Comparison of ENCODE assay signal across 26 cellular contexts in genomic region chr15:87949934-87950298, GRCh38.
DNase-seq lines count a peak whose midpoint lies in the region; ATAC-seq and TF ChIP-seq lines count a peak whose summit lies in the region.
"Had no signal": no experiment of that assay in that cellular context is flagged by ENCODE, and none has a peak within 500 bp of the region (broad histone marks: within the 10 kb centered on the region; RNA-seq: fewer than 3 reads in every experiment).

No MANE protein-coding gene starts in this region.

- H3K4me1 ChIP-seq in left ventricle myocardium inferior (peaks cover 49% of the 10 kb centered on the region), upper lobe of left lung (no peaks in the 10 kb centered on the region)

- TF ChIP-seq EP300 in upper lobe of left lung (IDR thresholded peaks at IDR 0.05): peak in 2 of 4 donors; percentile 13 to 56

- H3K4me3 ChIP-seq in coronary artery (no peak overlapping the region), left ventricle myocardium inferior (no peak overlapping the region), upper lobe of left lung (no peak overlapping the region)
- H3K4me3 ChIP-seq: GM12878, mucosa of descending colon had no signal

- WGBS in upper lobe of left lung, 2 donors: 80 to 81% methylated on average over 2 to 3 of the region's 3 CpGs

- H3K9me3 ChIP-seq in left ventricle myocardium inferior (replicated peaks) (no peaks in the 10 kb centered on the region), upper lobe of left lung (no peaks in the 10 kb centered on the region)
- H3K9me3 ChIP-seq: mucosa of descending colon had no signal

- H3K27ac Mint-ChIP-seq in activated CD8-positive, alpha-beta T cell treated with anti-CD3 and anti-CD28 coated beads for 36 hours: no peak overlapping the region
- H3K27ac Mint-ChIP-seq: activated CD4-positive, alpha-beta T cell treated with anti-CD3 and anti-CD28 coated beads, Interleukin-2, amount 10 ng/mL, durations not matched to agents 24 days and 14 days; activated T-cell treated with anti-CD3 and anti-CD28 coated beads, Interleukin-2, amount 50 U/mL, for 72 hours had no signal

- peaks cover 4% of the 10 kb centered on the region for H3K27me3 Mint-ChIP-seq in activated CD8-positive, alpha-beta T cell treated with anti-CD3 and anti-CD28 coated beads for 36 hours
- H3K27me3 Mint-ChIP-seq: activated CD4-positive, alpha-beta T cell treated with anti-CD3 and anti-CD28 coated beads, Interleukin-2, amount 10 ng/mL, durations not matched to agents 24 days and 14 days had no signal

- H3K9me3 Mint-ChIP-seq in activated CD8-positive, alpha-beta T cell treated with anti-CD3 and anti-CD28 coated beads for 36 hours: no peaks in the 10 kb centered on the region
- H3K9me3 Mint-ChIP-seq: activated CD4-positive, alpha-beta T cell treated with anti-CD3 and anti-CD28 coated beads, Interleukin-2, amount 10 ng/mL, durations not matched to agents 24 days and 14 days; activated T-cell treated with anti-CD3 and anti-CD28 coated beads, Interleukin-2, amount 50 U/mL, for 72 hours; neural crest cell had no signal

- no peaks in the 10 kb centered on the region for H3K4me1 Mint-ChIP-seq in activated CD8-positive, alpha-beta T cell treated with anti-CD3 and anti-CD28 coated beads for 36 hours (ENCODE audit: low read depth)
- H3K4me1 Mint-ChIP-seq: activated CD4-positive, alpha-beta T cell treated with anti-CD3 and anti-CD28 coated beads, Interleukin-2, amount 10 ng/mL, durations not matched to agents 24 days and 14 days; CD14-positive monocyte had no signal

- peak; percentile 51 for ATAC-seq in sciatic nerve
- no peak for ATAC-seq in upper lobe of left lung (ENCODE audit: low FRiP score in 2 of 2)
- no peak for ATAC-seq in activated CD8-positive, alpha-beta T cell treated with anti-CD3 and anti-CD28 coated beads for 36 hours
- no peak for ATAC-seq in activated CD4-positive, CD25-positive, alpha-beta regulatory T cell treated with anti-CD3 and anti-CD28 coated beads, Interleukin-2, amount 50 U/mL, for 24 hours
- ATAC-seq: activated T-cell treated with anti-CD3 and anti-CD28 coated beads, Interleukin-2, amount 50 U/mL, for 72 hours; GM12878; left colon; mucosa of descending colon; SK-N-SH treated with all-trans-retinoic acid at 6 μM for 48 hours had no signal

- H3K27me3 ChIP-seq in left ventricle myocardium inferior (ENCODE audit: low read depth): no peaks in the 10 kb centered on the region
- no peaks in the 10 kb centered on the region for H3K27me3 ChIP-seq in upper lobe of left lung

- H3K36me3 ChIP-seq in left ventricle myocardium inferior (no peaks in the 10 kb centered on the region), upper lobe of left lung (no peaks in the 10 kb centered on the region)

- TF ChIP-seq POLR2A in upper lobe of left lung (IDR thresholded peaks at IDR 0.05): no peak

- DNase-seq in coronary artery (ENCODE audit: low spot score) (no peak), left ventricle myocardium inferior (no peak), sciatic nerve (ENCODE audit: low spot score) (no peak), upper lobe of left lung (no peak), OCI-M2 (lab: John Stamatoyannopoulos, UW; ENCODE audit: unreplicated experiment) (no peak)
- no peak for DNase-seq in activated CD8-positive, alpha-beta T cell treated with anti-CD3 and anti-CD28 coated beads for 36 hours
- no peak for DNase-seq in activated naive CD4-positive, alpha-beta T cell treated with anti-CD3 and anti-CD28 coated beads, Interleukin-2, amount 50 U/mL, for 16 hours
- DNase-seq: activated CD4-positive, alpha-beta T cell treated with anti-CD3 and anti-CD28 coated beads, Interleukin-2, amount 10 ng/mL, durations not matched to agents 24 days and 14 days; activated naive CD4-positive, alpha-beta T cell treated with Interleukin-2 at 50 U/mL for 16 hours; activated T-cell treated with anti-CD3 and anti-CD28 coated beads, Interleukin-2, amount 50 U/mL, for 72 hours; amniotic stem cell; central memory CD4-positive, alpha-beta T cell; head of caudate nucleus; Karpas-422; left colon; mucosa of descending colon; NCI-H1694; NCI-H69; stimulated activated CD8-positive, alpha-beta memory T cell treated with anti-CD3 and anti-CD28 coated beads, Interleukin-4, amount 100 ng/mL, for 48 hours; T-helper 2 cell had no signal

- CTCF ChIA-PET in activated CD8-positive, alpha-beta T cell treated with anti-CD3 and anti-CD28 coated beads for 36 hours (lab: Charles Lee): no interaction called here

- no peak for TF ChIP-seq CTCF in coronary artery (IDR thresholded peaks at IDR 0.05)
- no peak for TF ChIP-seq CTCF in left ventricle myocardium inferior (IDR thresholded peaks at IDR 0.05; ENCODE audit: borderline replicate concordance)
- no peak for TF ChIP-seq CTCF in upper lobe of left lung (IDR thresholded peaks at IDR 0.05)
- TF ChIP-seq CTCF in activated CD8-positive, alpha-beta T cell treated with anti-CD3 and anti-CD28 coated beads for 36 hours (IDR thresholded peaks at IDR 0.05): no peak

- peak overlapping the region; percentile 57 to 59 for H3K27ac ChIP-seq in coronary artery
- H3K27ac ChIP-seq in left ventricle myocardium inferior (replicated peaks): peak overlapping the region; percentile 82
- H3K27ac ChIP-seq in upper lobe of left lung: peak overlapping the region; percentile 18 to 57 (median 42)
- H3K27ac ChIP-seq: RWPE1 had no signal

- intact Hi-C loops in left ventricle myocardium inferior (cut with micrococcal nuclease): no loop called here
- intact Hi-C loops in sciatic nerve (cut with DNase I): no loop called here
- intact Hi-C loops in activated CD8-positive, alpha-beta T cell treated with anti-CD3 and anti-CD28 coated beads for 36 hours (cut with micrococcal nuclease): no loop called here

- POLR2A ChIA-PET in activated CD8-positive, alpha-beta T cell treated with anti-CD3 and anti-CD28 coated beads for 36 hours (lab: Charles Lee): interaction anchor here (1.2 kb wide), 1 partner anchor 12 kb away, joined by 3 read pairs; no protein-coding TSS in a partner anchor

- H3K4me3 Mint-ChIP-seq in activated CD8-positive, alpha-beta T cell treated with anti-CD3 and anti-CD28 coated beads for 36 hours: no peak overlapping the region
- H3K4me3 Mint-ChIP-seq: activated CD4-positive, alpha-beta T cell treated with anti-CD3 and anti-CD28 coated beads, Interleukin-2, amount 10 ng/mL, durations not matched to agents 24 days and 14 days; activated T-cell treated with anti-CD3 and anti-CD28 coated beads, Interleukin-2, amount 50 U/mL, for 72 hours; CD14-positive monocyte; neural crest cell had no signal

- H3K36me3 Mint-ChIP-seq in activated CD8-positive, alpha-beta T cell treated with anti-CD3 and anti-CD28 coated beads for 36 hours (ENCODE audit: low read depth): no peaks in the 10 kb centered on the region
- H3K36me3 Mint-ChIP-seq: CD14-positive monocyte had no signal
